7 cellular contexts compared by ENCODE assay signal in genomic region chr4:95921470-95921869, GRCh38.
"Had no signal": no experiment of that assay in that cellular context is flagged by ENCODE, and none has a peak within 500 bp of the region (broad histone marks: within the 10 kb centered on the region; RNA-seq: fewer than 3 reads in every experiment).

No MANE protein-coding gene starts in this region.

- H3K4me3 ChIP-seq: K562 had no signal

- FAIRE-seq: HepG2, HTR-8/SVneo, K562 had no signal

- H3K27ac ChIP-seq: HL-60 had no signal

- DNase-seq: IMR-90, KBM-7, KG1 had no signal
